8 cellular contexts compared by ENCODE assay signal in genomic region chr18:50401888-50402287, GRCh38. TPM values are rescaled to one million over a fixed set of nuclear protein-coding genes. Genes with fewer than 3 reads are reported as not detected.
DNase-seq lines count a peak whose midpoint lies in the region; ATAC-seq and TF ChIP-seq lines count a peak whose summit lies in the region.

No MANE protein-coding gene starts in this region.

- DNase-seq in CD4-positive, alpha-beta T cell = peak in 2 of 10 experiments; percentile 4 to 8
- peak; percentile 73 to 82 for DNase-seq in left colon
- no peak for DNase-seq in SIG-M5 treated with dmso at 0.1 percent for 504 hours (lab: John Stamatoyannopoulos, UW; ENCODE audit: unreplicated experiment)
- no peak for DNase-seq in NCI-H526 treated with DMSO at 0.1 percent for 48 hours (lab: John Stamatoyannopoulos, UW)

- no peak overlapping the region for H3K4me3 Mint-ChIP-seq in CD4-positive, alpha-beta T cell

- intact Hi-C loops in CD4-positive, alpha-beta T cell (cut with DNase I, micrococcal nuclease) = no loop called here
- intact Hi-C loops in left colon (cut with DNase I, micrococcal nuclease) = no loop called here

- H3K36me3 ChIP-seq in HUES64 (ENCODE audit: insufficient read depth, low read length) = no peaks in the 10 kb centered on the region

- no peak for TF ChIP-seq CTCF in CD4-positive, alpha-beta T cell (IDR thresholded peaks at IDR 0.05)
- TF ChIP-seq CTCF in VCaP (conservative IDR thresholded peaks at IDR 0.05) = peak; percentile 23

- no peaks in the 10 kb centered on the region for H3K4me1 Mint-ChIP-seq in CD4-positive, alpha-beta T cell (ENCODE audit: low read depth)

- H3K27me3 Mint-ChIP-seq in CD4-positive, alpha-beta T cell = peaks cover 82% of the 10 kb centered on the region

- H3K27ac ChIP-seq in CD4-positive, alpha-beta T cell (ENCODE audit: low read depth, low read length) = no peak overlapping the region
- H3K27ac ChIP-seq in HUES64 (ENCODE audit: low read depth, low read length) = no peak overlapping the region
- H3K27ac ChIP-seq in VCaP = peak overlapping the region; percentile 96

- H3K9me3 ChIP-seq in CD4-positive, alpha-beta T cell (ENCODE audit: control insufficient read depth, low read length) = no peaks in the 10 kb centered on the region
- no peaks in the 10 kb centered on the region for H3K9me3 ChIP-seq in HUES64 (ENCODE audit: insufficient read depth, low read depth, low read length)

- 4% methylated on average over 21 of the region's 21 CpGs for WGBS in HUES64

- CTCF ChIA-PET in CD4-positive, alpha-beta T cell (lab: Charles Lee) = no interaction called here

- H3K4me3 ChIP-seq in HUES64 (ENCODE audit: low read length) = peak overlapping the region; percentile 37; the same call in 1 of the 2 replicates

- H3K27me3 ChIP-seq in CD4-positive, alpha-beta T cell (ENCODE audit: control insufficient read depth, insufficient read depth, low read length) = peaks cover 57% of the 10 kb centered on the region
- peaks cover 91% of the 10 kb centered on the region for H3K27me3 ChIP-seq in HUES64 (ENCODE audit: insufficient read depth, low read length)

- H3K9ac ChIP-seq in HUES64 (ENCODE audit: low read depth, low read length) = no peak overlapping the region

- no peaks in the 10 kb centered on the region for H3K36me3 Mint-ChIP-seq in CD4-positive, alpha-beta T cell (ENCODE audit: low read depth)

- no peak overlapping the region for H3K27ac Mint-ChIP-seq in CD4-positive, alpha-beta T cell

- POLR2A ChIA-PET in CD4-positive, alpha-beta T cell (lab: Charles Lee) = no interaction called here

- H3K4me1 ChIP-seq in HUES64 (ENCODE audit: insufficient read depth, low read length) = peaks cover 70% of the 10 kb centered on the region

- no peaks in the 10 kb centered on the region for H3K9me3 Mint-ChIP-seq in CD4-positive, alpha-beta T cell

- ATAC-seq in CD4-positive, alpha-beta T cell (ENCODE audit: poor library complexity) = peak; percentile 51
- ATAC-seq in left colon (peak; percentile 94), GM21723 (IDR thresholded peaks at IDR 0.05; ENCODE audit: unreplicated experiment) (no peak), GM19455 (IDR thresholded peaks at IDR 0.05; ENCODE audit: unreplicated experiment) (no peak)

RNA-seq across cellular contexts. Expression of gene SKA1, which starts 27.0 kb away (rescaled TPM):
- total RNA-seq in CD4-positive, alpha-beta T cell = under 1 TPM; 0.08 to 0.20 TPM
- polyA plus RNA-seq in HUES64 (2013, experiment 1 of 2) = 25.0 TPM
- 25.6 TPM for polyA plus RNA-seq in HUES64 (2013, experiment 2 of 2)
- total RNA-seq in left colon = 1 to 10 TPM; 1.0 to 3.8 TPM

Comparison
In these comparisons a context has a peak if more than half of its experiments do, and no peak if none do; other contexts are left out.
1. ATAC-seq: peak in CD4-positive, alpha-beta T cell (single experiment) and left colon (single experiment); none in GM21723 (single experiment) and GM19455 (single experiment).
2. DNase-seq: peak in left colon (2 of 2); none in SIG-M5 treated with dmso at 0.1 percent for 504 hours (single experiment) and NCI-H526 treated with DMSO at 0.1 percent for 48 hours (single experiment).